ENCODE assay signal across 19 cellular contexts in the genomic region with DNA sequence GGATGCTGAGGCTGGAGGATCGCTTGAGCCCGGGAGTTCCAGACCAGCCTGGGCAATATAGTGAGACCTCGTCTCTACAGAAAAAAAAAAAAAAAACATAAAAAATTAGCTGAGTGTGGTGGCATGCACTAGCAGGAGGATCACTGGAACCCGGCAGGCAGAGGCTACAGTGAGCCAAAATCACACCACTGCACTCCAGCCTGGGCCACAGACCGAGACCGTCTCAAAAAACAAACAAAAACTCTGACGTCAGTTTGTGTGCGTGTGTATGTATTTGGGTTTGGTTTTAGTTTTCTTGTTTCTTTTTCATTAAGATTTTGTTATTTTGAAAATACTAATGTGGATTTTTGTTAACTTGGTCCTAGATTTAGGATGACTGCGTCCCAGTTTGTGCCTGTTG. TPM values are rescaled to one million over a fixed set of nuclear protein-coding genes. Genes with fewer than 3 reads are reported as not detected.
DNase-seq lines count a peak whose midpoint lies in the region; ATAC-seq and TF ChIP-seq lines count a peak whose summit lies in the region.
"Had no signal": no experiment of that assay in that cellular context is flagged by ENCODE, and none has a peak within 500 bp of the region (broad histone marks: within the 10 kb centered on the region; RNA-seq: fewer than 3 reads in every experiment).

No MANE protein-coding gene starts in this region.

- H3K4me1 ChIP-seq in cardiac muscle cell (ENCODE audit: low read depth) = peaks cover 5% of the 10 kb centered on the region
- peaks cover 32% of the 10 kb centered on the region for H3K4me1 ChIP-seq in osteoblast (ENCODE audit: insufficient read depth, low read length)
- peaks cover 21 to 39% (median 27%) of the 10 kb centered on the region in 4 donors for H3K4me1 ChIP-seq in transverse colon

- no peak for DNase-seq in cardiac muscle cell (ENCODE audit: low read depth in 1 of 2, low spot score in 1 of 2)
- no peak for DNase-seq in Right ventricle myocardium inferior (ENCODE audit: missing footprints)
- DNase-seq in fibroblast of peridontal ligament (ENCODE audit: extremely low read depth) = peak; percentile 70
- no peak for DNase-seq in osteoblast (ENCODE audit: insufficient read length, low spot score, missing footprints)
- no peak for DNase-seq in transverse colon
- DNase-seq in KBM-7 = no peak
- DNase-seq in DMS79 treated with DMSO at 0.1 percent for 48 hours (lab: John Stamatoyannopoulos, UW) = no peak
- DNase-seq: NCI-H1417; NCI-H2171 treated with DMSO at 0.1 percent for 48 hours; NCI-H774; SK-N-SH; stimulated activated CD4-positive, alpha-beta T cell treated with anti-CD3 and anti-CD28 coated beads, Interleukin-2, amount 100 ng/mL, for 48 hours had no signal

- no peak for TF ChIP-seq POLR2A in transverse colon (IDR thresholded peaks at IDR 0.05)

- H3K27ac ChIP-seq in cardiac muscle cell (peak overlapping the region; percentile 3), osteoblast (ENCODE audit: low read depth, low read length) (peak overlapping the region; percentile 52), transverse colon (peak overlapping the region; percentile 67 to 86 (median 80))
- H3K27ac ChIP-seq: 22Rv1, PC-9 had no signal

- intact Hi-C loops in Right ventricle myocardium inferior (cut with DNase I) (no loop called here), transverse colon (cut with DNase I; ENCODE audit: low total_unique reads) (no loop called here)

- H3K27me3 ChIP-seq in cardiac muscle cell (no peaks in the 10 kb centered on the region), osteoblast (ENCODE audit: insufficient read depth, low read length) (no peaks in the 10 kb centered on the region), transverse colon (no peaks in the 10 kb centered on the region)
- H3K27me3 ChIP-seq: breast epithelium had no signal

- no peak overlapping the region for H3K4me3 ChIP-seq in cardiac muscle cell
- no peak overlapping the region for H3K4me3 ChIP-seq in osteoblast (ENCODE audit: insufficient read depth, low read length)
- H3K4me3 ChIP-seq in transverse colon = no peak overlapping the region
- H3K4me3 ChIP-seq: breast epithelium, GM12878, PC-9 had no signal

- 61 to 65% methylated on average over 3 to 9 of the region's 9 CpGs for WGBS in transverse colon (ENCODE audit: low coverage in 1 of 2), 2 donors

- peaks cover 31% of the 10 kb centered on the region for H4K20me1 ChIP-seq in osteoblast (ENCODE audit: insufficient read depth, low read length)

- in situ Hi-C loops in transverse colon (cut with MboI; ENCODE audit: low pct_ligation_motif_present in 1 of 4, low pct_unique_long_range_greater_than_20kb in 1 of 4, low sequenced_read_pairs in 3 of 4) (no loop called here), KBM-7 (cut with MboI; ENCODE audit: low pct_unique_long_range_greater_than_20kb, low sequenced_read_pairs) (loop anchor here (10.0 kb wide), 1 partner anchor 90 kb away; no protein-coding TSS in a partner anchor)

- H3K9me3 ChIP-seq in cardiac muscle cell (ENCODE audit: low read depth) (no peaks in the 10 kb centered on the region), osteoblast (ENCODE audit: low read depth, low read length) (no peaks in the 10 kb centered on the region), transverse colon (no peaks in the 10 kb centered on the region)
- H3K9me3 ChIP-seq: breast epithelium, SK-N-SH had no signal

- peaks cover 15% of the 10 kb centered on the region for H3K79me2 ChIP-seq in osteoblast (ENCODE audit: insufficient read depth, low read length)

- no peak overlapping the region for H3K4me2 ChIP-seq in osteoblast (ENCODE audit: insufficient read depth, low read length)
- H3K4me2 ChIP-seq: PC-9, SK-N-SH had no signal

- TF ChIP-seq CTCF in cardiac muscle cell (IDR thresholded peaks at IDR 0.05; ENCODE audit: low read depth, low read length) = no peak
- no peak for TF ChIP-seq CTCF in osteoblast (IDR thresholded peaks at IDR 0.05; ENCODE audit: extremely low read depth, low read depth, low read length)
- TF ChIP-seq CTCF in transverse colon (IDR thresholded peaks at IDR 0.05) = no peak

- no peak for ATAC-seq in Right ventricle myocardium inferior
- no peak for ATAC-seq in HG02678 (IDR thresholded peaks at IDR 0.05; ENCODE audit: unreplicated experiment)
- ATAC-seq: activated CD4-positive, CD25-positive, alpha-beta regulatory T cell treated with anti-CD3 and anti-CD28 coated beads, Interleukin-2, amount 50 U/mL, for 24 hours; activated T-helper 17 cell treated with anti-CD3 and anti-CD28 coated beads, Interleukin-2, amount 50 U/mL, for 72 hours; GM12878 had no signal

- H3K36me3 ChIP-seq in cardiac muscle cell (peaks cover 30% of the 10 kb centered on the region), osteoblast (ENCODE audit: insufficient read depth, low read length) (peaks cover 72% of the 10 kb centered on the region), transverse colon (peaks cover 0 to 7% (median 2%) of the 10 kb centered on the region in 4 donors)
- H3K36me3 ChIP-seq: breast epithelium had no signal

- TF ChIP-seq EP300 in transverse colon (IDR thresholded peaks at IDR 0.05; ENCODE audit: low read depth) = no peak

- H2AFZ ChIP-seq in osteoblast (ENCODE audit: low read length) = no peak overlapping the region
- H2AFZ ChIP-seq: PC-9 had no signal

RNA-seq across cellular contexts. Expression of a gene that starts 19.0 kb away (rescaled TPM):
- total RNA-seq in cardiac muscle cell (17.2 and 28.3 TPM in 2 replicates), Right ventricle myocardium inferior (19.7 TPM), osteoblast (13.6 and 14.5 TPM in 2 replicates), transverse colon (10 to 100 TPM; 11.6 to 32.2 (median 15.9) TPM)
- 17.6 and 29.4 TPM in 2 replicates for polyA plus RNA-seq in cardiac muscle cell

RNA-seq across cellular contexts. Expression of a gene that starts 54.7 kb away (rescaled TPM):
- total RNA-seq in cardiac muscle cell (47.1 and 59.1 TPM in 2 replicates), Right ventricle myocardium inferior (119 TPM), osteoblast (72.7 and 78.1 TPM in 2 replicates), transverse colon (10 to 100 TPM; 16.9 to 98.3 (median 55.0) TPM)
- polyA plus RNA-seq in cardiac muscle cell = 216 and 233 TPM in 2 replicates

Comparison
In these comparisons a context has a peak if more than half of its experiments do, and no peak if none do; other contexts are left out.
1. H3K27ac ChIP-seq: peak in every context shown above with its lines; median percentile 80 in transverse colon; 52 in osteoblast; 3 in cardiac muscle cell.